Comparison of ENCODE assay signal across 2 cellular contexts in the genomic region with DNA sequence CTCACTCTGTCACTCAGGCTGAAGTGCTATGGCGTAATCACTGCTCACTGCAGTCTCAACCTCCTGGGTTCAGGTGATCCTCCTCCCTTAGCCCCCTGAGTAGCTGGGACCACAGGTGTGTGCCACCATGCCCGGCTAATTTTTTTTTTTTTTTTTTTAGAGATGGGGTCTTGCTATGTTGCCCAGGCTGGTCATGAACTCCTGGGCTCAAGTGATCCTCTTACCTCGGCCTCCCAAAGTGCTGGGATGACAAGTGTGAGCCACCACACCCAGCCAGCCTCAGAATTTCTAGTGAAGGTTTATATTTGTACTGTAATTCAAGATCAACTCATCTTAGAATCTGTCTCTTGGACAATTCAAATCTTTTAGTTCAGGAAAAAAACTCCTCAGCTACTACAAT.
TF ChIP-seq lines count a peak whose summit lies in the region.

No MANE protein-coding gene starts in this region.

TF ChIP-seq in HEK293, 187 proteins besides CTCF, POLR2A, EP300 and RAD21:
- peak; percentile 89 for TF ChIP-seq ZNF121 (tag by site-specific recombination; IDR thresholded peaks at IDR 0.05)
- TF ChIP-seq, protein P1, sequence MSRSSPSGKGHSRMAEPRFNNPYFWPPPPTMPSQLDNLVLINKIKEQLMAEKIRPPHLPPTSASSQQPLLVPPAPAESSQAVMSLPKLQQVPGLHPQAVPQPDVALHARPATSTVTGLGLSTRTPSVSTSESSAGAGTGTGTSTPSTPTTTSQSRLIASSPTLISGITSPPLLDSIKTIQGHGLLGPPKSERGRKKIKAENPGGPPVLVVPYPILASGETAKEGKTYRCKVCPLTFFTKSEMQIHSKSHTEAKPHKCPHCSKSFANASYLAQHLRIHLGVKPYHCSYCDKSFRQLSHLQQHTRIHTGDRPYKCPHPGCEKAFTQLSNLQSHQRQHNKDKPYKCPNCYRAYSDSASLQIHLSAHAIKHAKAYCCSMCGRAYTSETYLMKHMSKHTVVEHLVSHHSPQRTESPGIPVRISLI (tag by site-specific recombination; IDR thresholded peaks at IDR 0.05) = 0 out of 2 replicates have a peak, but pooled peaks have one; percentile 28

TF ChIP-seq in WTC11, 78 proteins besides CTCF, POLR2A, EP300 and RAD21:
- TF ChIP-seq ZNF121 (CRISPR knock-in tag; IDR thresholded peaks at IDR 0.05) = peak; percentile 84; the same call in 1 of the 2 replicates
